Comparison of ENCODE assay signal across 19 cellular contexts in the genomic region with DNA sequence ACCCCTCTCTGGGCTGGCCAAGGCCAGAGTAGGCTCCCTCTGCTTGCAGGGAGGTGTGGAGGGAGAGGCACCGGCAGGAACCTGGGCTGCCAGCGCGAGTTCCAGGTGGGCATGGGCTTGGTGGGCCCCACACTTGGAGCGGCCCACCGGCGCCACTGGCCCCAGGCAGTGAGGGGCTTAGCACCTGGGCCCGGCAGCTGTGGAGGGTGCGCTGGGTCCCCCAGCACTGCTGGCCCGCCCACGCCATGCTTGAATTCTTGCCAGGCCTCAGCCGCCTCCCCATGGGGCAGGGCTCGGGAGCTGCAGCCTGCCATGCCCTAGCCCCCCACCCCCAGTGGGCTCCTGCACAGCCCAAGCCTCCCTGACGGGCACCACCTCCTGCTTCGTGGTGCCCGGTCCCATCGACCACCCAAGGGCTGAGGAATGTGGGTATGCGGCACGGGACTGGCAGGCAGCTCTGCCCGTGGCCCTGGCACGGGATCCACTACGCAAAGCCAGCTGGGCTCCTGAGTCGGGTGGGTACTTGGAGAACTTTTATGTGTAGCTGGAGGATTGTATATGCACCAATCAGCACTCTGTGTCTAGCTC.
DNase-seq lines count a peak whose midpoint lies in the region; ATAC-seq and TF ChIP-seq lines count a peak whose summit lies in the region.
"Had no signal": no experiment of that assay in that cellular context is flagged by ENCODE, and none has a peak within 500 bp of the region (broad histone marks: within the 10 kb centered on the region; RNA-seq: fewer than 3 reads in every experiment).

No MANE protein-coding gene starts in this region.

- no peak for TF ChIP-seq POLR2A in heart left ventricle (IDR thresholded peaks at IDR 0.05)

- no peaks in the 10 kb centered on the region for H3K27me3 ChIP-seq in right cardiac atrium (ENCODE audit: control insufficient read depth, insufficient read depth)
- no peaks in the 10 kb centered on the region for H3K27me3 ChIP-seq in heart left ventricle
- H3K27me3 ChIP-seq in lung (ENCODE audit: control insufficient read depth, insufficient read depth): no peaks in the 10 kb centered on the region
- H3K27me3 ChIP-seq: BLaER1 treated with 17β-estradiol and CSF1 and Interleukin-3, amounts not matched to agents 10 nM and 100 nM had no signal

- DNase-seq in right cardiac atrium (peak in 2 of 3 donors; percentile 35 to 54), heart left ventricle (no peak), chondrocyte (ENCODE audit: low spot score) (peak; percentile 83), lung (ENCODE audit: low spot score) (no peak), AG20443 (ENCODE audit: low spot score) (no peak), iPS-NIHi7 (ENCODE audit: extremely low spot score) (no peak)
- DNase-seq: 8988T; ACHN; AML-193; Caco-2; Calu3; CD4-positive, alpha-beta T cell; CD8-positive, alpha-beta T cell; DMS79 treated with DMSO at 0.1 percent for 48 hours; GF-D8 had no signal

- H3K4me1 Mint-ChIP-seq in chondrocyte (ENCODE audit: low read depth): no peaks in the 10 kb centered on the region
- H3K4me1 Mint-ChIP-seq: B cell had no signal

- H3K4me3 ChIP-seq in right cardiac atrium (ENCODE audit: low read length) (no peak overlapping the region), heart left ventricle (no peak overlapping the region), lung (no peak overlapping the region)
- H3K4me3 ChIP-seq: BLaER1 treated with 17β-estradiol and CSF1 and Interleukin-3, amounts not matched to agents 10 nM and 100 nM had no signal

- 91% methylated on average over 22 of the region's 22 CpGs for WGBS in right cardiac atrium
- 85 to 93% (median 91%) methylated on average over 16 to 22 of the region's 22 CpGs for whole genome bisulfite sequencing in heart left ventricle, 4 donors
- WGBS in lung, 2 donors: 92 to 95% methylated on average over 19 to 22 of the region's 22 CpGs

- H3K4me3 Mint-ChIP-seq in chondrocyte (ENCODE audit: unreplicated experiment): no peak overlapping the region
- H3K4me3 Mint-ChIP-seq: B cell; CD4-positive, alpha-beta T cell; CD8-positive, alpha-beta T cell had no signal

- ATAC-seq in right cardiac atrium (no peak), heart left ventricle (no peak), lung (ENCODE audit: insufficient read depth, low FRiP score) (peak; percentile 27), GM19455 (IDR thresholded peaks at IDR 0.05; ENCODE audit: unreplicated experiment) (no peak)
- ATAC-seq: CD8-positive, alpha-beta T cell had no signal

- TF ChIP-seq CTCF in heart left ventricle (IDR thresholded peaks at IDR 0.05) (no peak), chondrocyte (IDR thresholded peaks at IDR 0.05) (no peak), lung (IDR thresholded peaks at IDR 0.05; ENCODE audit: control extremely low read depth, extremely low read depth) (no peak)

- no peaks in the 10 kb centered on the region for H3K36me3 Mint-ChIP-seq in chondrocyte (ENCODE audit: low read depth)
- H3K36me3 Mint-ChIP-seq: CD8-positive, alpha-beta T cell had no signal

- intact Hi-C loops in right cardiac atrium (cut with DNase I) (no loop called here), heart left ventricle (cut with DNase I) (no loop called here)

- H3K9me3 ChIP-seq in right cardiac atrium (ENCODE audit: control insufficient read depth, low read length) (no peaks in the 10 kb centered on the region), heart left ventricle (peaks cover 0 to 6% (median 0%) of the 10 kb centered on the region in 12 donors), lung (ENCODE audit: control insufficient read depth in 2 of 2, insufficient read depth in 1 of 2, low read length in 1 of 2) (peaks cover 0 to 7% of the 10 kb centered on the region in 2 donors)
- H3K9me3 ChIP-seq: Caco-2 had no signal

- no peaks in the 10 kb centered on the region for H3K36me3 ChIP-seq in heart left ventricle
- H3K36me3 ChIP-seq in lung (ENCODE audit: control insufficient read depth in 2 of 2, insufficient read depth in 2 of 2, low read length in 2 of 2): no peaks in the 10 kb centered on the region
- H3K36me3 ChIP-seq: BLaER1 treated with 17β-estradiol and CSF1 and Interleukin-3, amounts not matched to agents 10 nM and 100 nM had no signal

- H3K27ac Mint-ChIP-seq in chondrocyte (ENCODE audit: unreplicated experiment): no peak overlapping the region
- H3K27ac Mint-ChIP-seq: B cell; CD4-positive, alpha-beta T cell; CD8-positive, alpha-beta T cell had no signal

- H3K27ac ChIP-seq in right cardiac atrium (ENCODE audit: low read length) (no peak overlapping the region), heart left ventricle (no peak overlapping the region), lung (ENCODE audit: low read depth in 1 of 2, low read length in 1 of 2) (no peak overlapping the region)
- H3K27ac ChIP-seq: BLaER1 treated with 17β-estradiol and CSF1 and Interleukin-3, amounts not matched to agents 10 nM and 100 nM; C4-2B had no signal

- H3K9me3 Mint-ChIP-seq in chondrocyte (ENCODE audit: low read depth): peaks cover 15% of the 10 kb centered on the region

- H3K27me3 Mint-ChIP-seq in chondrocyte (ENCODE audit: low read depth): no peaks in the 10 kb centered on the region
- H3K27me3 Mint-ChIP-seq: B cell; CD4-positive, alpha-beta T cell had no signal

- H3K4me1 ChIP-seq in right cardiac atrium (ENCODE audit: control insufficient read depth, insufficient read depth, low read length): no peaks in the 10 kb centered on the region
- H3K4me1 ChIP-seq in heart left ventricle: no peaks in the 10 kb centered on the region
- no peaks in the 10 kb centered on the region for H3K4me1 ChIP-seq in lung (ENCODE audit: control insufficient read depth in 2 of 2, insufficient read depth in 2 of 2, low read length in 2 of 2)
- H3K4me1 ChIP-seq: BLaER1 treated with 17β-estradiol and CSF1 and Interleukin-3, amounts not matched to agents 10 nM and 100 nM; Caco-2 had no signal

Comparison
In these comparisons a context has a peak if more than half of its experiments do, and no peak if none do; other contexts are left out.
1. DNase-seq: peak in right cardiac atrium (2 of 3) and chondrocyte (single experiment); none in heart left ventricle (0 of 5), lung (single experiment), AG20443 (single experiment) and iPS-NIHi7 (single experiment).